In the genomic region with DNA sequence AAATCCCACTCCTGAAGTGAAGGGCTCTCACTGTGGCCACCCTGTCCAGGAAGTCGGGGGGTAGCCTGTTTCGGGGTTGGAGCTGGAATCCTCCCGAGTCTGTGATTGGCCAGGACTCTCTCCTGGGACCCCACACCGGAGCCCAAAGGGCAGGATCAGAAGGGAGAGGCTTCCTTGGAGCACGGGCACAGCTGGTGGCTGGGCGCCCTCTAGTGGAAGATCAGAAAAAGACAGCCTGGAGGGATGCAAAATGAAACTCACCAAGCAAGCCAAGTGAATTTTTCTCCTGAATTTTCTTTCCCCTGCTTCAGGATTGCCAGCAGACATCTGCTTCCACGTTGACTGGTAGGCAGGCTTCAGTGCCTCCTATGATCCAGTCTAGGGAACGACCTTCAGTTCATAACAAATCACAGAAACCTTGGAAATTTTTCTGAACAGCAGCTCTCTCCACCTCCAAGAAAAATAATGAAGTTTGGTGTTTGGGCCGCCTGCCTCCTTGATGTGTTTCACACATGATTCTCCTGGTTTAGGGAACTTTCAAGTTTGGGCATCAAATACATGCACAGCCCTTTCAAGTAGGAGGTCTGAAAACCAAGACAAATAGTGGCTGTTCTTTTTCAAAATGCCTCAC, we compare ENCODE assay signal across 8 cellular contexts.
DNase-seq lines count a peak whose midpoint lies in the region; ATAC-seq and TF ChIP-seq lines count a peak whose summit lies in the region.

No MANE protein-coding gene starts in this region.

- peak overlapping the region; percentile 50 for H3K4me3 ChIP-seq in WERI-Rb-1 (ENCODE audit: low read depth, low read length)

- no peak for ATAC-seq in GM19463 (IDR thresholded peaks at IDR 0.05; ENCODE audit: unreplicated experiment)

- H3K27ac ChIP-seq in WERI-Rb-1: peak overlapping the region; percentile 36; the same call in 1 of the 2 replicates
- no peak overlapping the region for H3K27ac ChIP-seq in caudate nucleus (ENCODE audit: low read depth, low read length)

- H3K9me3 ChIP-seq in WERI-Rb-1 (ENCODE audit: severe bottlenecking): no peaks in the 10 kb centered on the region

- peak; percentile 87 for TF ChIP-seq CTCF in WERI-Rb-1 (IDR thresholded peaks at IDR 0.05; ENCODE audit: low read depth, low read length)

- no peaks in the 10 kb centered on the region for H3K27me3 ChIP-seq in WERI-Rb-1 (ENCODE audit: insufficient read depth, low read depth, severe bottlenecking)

- peak; percentile 64 for DNase-seq in NCI-H510A treated with DMSO at 0.1 percent for 48 hours (lab: John Stamatoyannopoulos, UW)
- no peak for DNase-seq in NCI-H510A (lab: John Stamatoyannopoulos, UW)
- peak; percentile 15 for DNase-seq in NCI-H2029 (lab: John Stamatoyannopoulos, UW)
- peak; percentile 78 for DNase-seq in WERI-Rb-1
- DNase-seq in caudate nucleus (lab: John Stamatoyannopoulos, UW): peak in 55 of 61 donors; percentile 5 to 69 (median 35)
- peak; percentile 60 for DNase-seq in kidney tubule cell (ENCODE audit: low spot score)
- peak; percentile 21 for DNase-seq in stimulated activated CD4-positive, alpha-beta T cell treated with anti-CD3 and anti-CD28 coated beads, Interleukin-2, amount 100 ng/mL, for 4 hours (ENCODE audit: low read depth)

- H3K36me3 ChIP-seq in WERI-Rb-1: no peaks in the 10 kb centered on the region
